Comparison of ENCODE assay signal across 8 cellular contexts in genomic region chr5:135887447-135887864, GRCh38. TPM values are rescaled to one million over a fixed set of nuclear protein-coding genes. Genes with fewer than 3 reads are reported as not detected.
DNase-seq lines count a peak whose midpoint lies in the region; ATAC-seq and TF ChIP-seq lines count a peak whose summit lies in the region.

No MANE protein-coding gene starts in this region.

- H3K9me3 Mint-ChIP-seq in activated naive CD8-positive, alpha-beta T cell treated with anti-CD3 and anti-CD28 coated beads, Interleukin-2, amount 10 ng/mL, durations not matched to agents 7 days and 5 days, result no peaks in the 10 kb centered on the region

- H2AFZ ChIP-seq in HCT116 (ENCODE audit: low read depth, low read length, poor library complexity, severe bottlenecking), result no peak overlapping the region

- no peaks in the 10 kb centered on the region for H3K9me2 ChIP-seq in HCT116 (ENCODE audit: insufficient read depth)

- H3K4me1 ChIP-seq in HCT116 (ENCODE audit: control insufficient read depth in 1 of 2, insufficient read depth in 2 of 2, low read length in 2 of 2) (peaks cover 6 to 12% of the 10 kb centered on the region in 2 experiments; a peak in 3 of 4 replicates), right atrium auricular region (peaks cover 0 to 14% of the 10 kb centered on the region in 2 donors), sigmoid colon (peaks cover 0 to 6% (median 0%) of the 10 kb centered on the region in 4 donors)

- peak; percentile 85 for TF ChIP-seq CTCF in GM12873 (IDR thresholded peaks at IDR 0.05; ENCODE audit: insufficient read depth, low read depth, low read length, missing control alignments)
- TF ChIP-seq CTCF in HCT116 (IDR thresholded peaks at IDR 0.05 in 2 of 3, conservative IDR thresholded peaks at IDR 0.05 in 1 of 3; ENCODE audit: borderline replicate concordance in 1 of 3, insufficient read depth in 1 of 3, low read depth in 2 of 3, low read length in 2 of 3), result peak; percentile 75 to 94 (median 87)
- peak; percentile 59 to 87 for TF ChIP-seq CTCF in right atrium auricular region (IDR thresholded peaks at IDR 0.05)
- peak; percentile 39 to 78 (median 66) for TF ChIP-seq CTCF in sigmoid colon (IDR thresholded peaks at IDR 0.05)

- peaks cover 8% of the 10 kb centered on the region for H3K27me3 Mint-ChIP-seq in activated naive CD8-positive, alpha-beta T cell treated with anti-CD3 and anti-CD28 coated beads, Interleukin-2, amount 10 ng/mL, durations not matched to agents 7 days and 5 days

- TF ChIP-seq EP300 in sigmoid colon (IDR thresholded peaks at IDR 0.05), result no peak

- DNase-seq in HCT116 (ENCODE audit: low read depth, low spot score), result peak; percentile 72
- DNase-seq in M059J (ENCODE audit: low read depth), result peak; percentile 64
- peak; percentile 8 for DNase-seq in SK-N-MC (ENCODE audit: low read depth, low spot score)
- peak; percentile 58 for DNase-seq in activated naive CD8-positive, alpha-beta T cell treated with anti-CD3 and anti-CD28 coated beads, Interleukin-2, amount 10 ng/mL, durations not matched to agents 7 days and 5 days
- DNase-seq in right atrium auricular region (ENCODE audit: low spot score), result peak; percentile 40
- DNase-seq in sigmoid colon, result no peak
- DNase-seq in putamen (ENCODE audit: low spot score), result no peak

- CTCF ChIA-PET in HCT116 (lab: Charles Lee), result interaction anchor here (1.5 kb wide), 1 partner anchor 170 kb away, joined by 7 read pairs; no protein-coding TSS in a partner anchor

- H3K27me3 ChIP-seq in HCT116 (ENCODE audit: insufficient read depth, low read length) (no peaks in the 10 kb centered on the region), right atrium auricular region (no peaks in the 10 kb centered on the region), sigmoid colon (no peaks in the 10 kb centered on the region)

- H4K20me1 ChIP-seq in HCT116 (ENCODE audit: insufficient read depth), result no peaks in the 10 kb centered on the region

- H3K9me3 ChIP-seq in HCT116 (ENCODE audit: control insufficient read depth in 1 of 2, insufficient read depth in 1 of 2, low read depth in 1 of 2, low read length in 2 of 2) (no peaks in the 10 kb centered on the region), SK-N-MC (ENCODE audit: low read depth, low read length) (no peaks in the 10 kb centered on the region), right atrium auricular region (no peaks in the 10 kb centered on the region), sigmoid colon (no peaks in the 10 kb centered on the region)

- peak; percentile 95 for TF ChIP-seq RAD21 in HCT116 (IDR thresholded peaks at IDR 0.05; ENCODE audit: low read depth)

- H3K36me3 ChIP-seq in HCT116 (ENCODE audit: control insufficient read depth in 1 of 2, insufficient read depth in 2 of 2, low read length in 2 of 2), result no peaks in the 10 kb centered on the region
- H3K36me3 ChIP-seq in SK-N-MC (ENCODE audit: insufficient read depth, low read length), result no peaks in the 10 kb centered on the region
- no peaks in the 10 kb centered on the region for H3K36me3 ChIP-seq in right atrium auricular region
- no peaks in the 10 kb centered on the region for H3K36me3 ChIP-seq in sigmoid colon

- POLR2A ChIA-PET in HCT116 (lab: Charles Lee), result no interaction called here
- POLR2A ChIA-PET in activated naive CD8-positive, alpha-beta T cell treated with anti-CD3 and anti-CD28 coated beads, Interleukin-2, amount 10 ng/mL, durations not matched to agents 7 days and 5 days (lab: Charles Lee), result no interaction called here

- H3K79me2 ChIP-seq in HCT116 (ENCODE audit: insufficient read depth, low read length), result no peaks in the 10 kb centered on the region

- no peaks in the 10 kb centered on the region for H3K36me3 Mint-ChIP-seq in activated naive CD8-positive, alpha-beta T cell treated with anti-CD3 and anti-CD28 coated beads, Interleukin-2, amount 10 ng/mL, durations not matched to agents 7 days and 5 days

- TF ChIP-seq POLR2A in HCT116 (IDR thresholded peaks at IDR 0.05; ENCODE audit: borderline replicate concordance, extremely low read depth, insufficient read depth, insufficient read length) (no peak), sigmoid colon (IDR thresholded peaks at IDR 0.05) (no peak)

- H3K9ac ChIP-seq in HCT116 (ENCODE audit: low read length), result no peak overlapping the region
- no peak overlapping the region for H3K9ac ChIP-seq in SK-N-MC (ENCODE audit: insufficient read length)

- peaks cover 8% of the 10 kb centered on the region for H3K4me1 Mint-ChIP-seq in activated naive CD8-positive, alpha-beta T cell treated with anti-CD3 and anti-CD28 coated beads, Interleukin-2, amount 10 ng/mL, durations not matched to agents 7 days and 5 days

- H3K27ac ChIP-seq in HCT116 (ENCODE audit: low read depth, low read length) (no peak overlapping the region), SK-N-MC (no peak overlapping the region), right atrium auricular region (no peak overlapping the region), sigmoid colon (no peak overlapping the region)

- H3K4me3 ChIP-seq in HCT116 (replicated peaks in 1 of 2; ENCODE audit: low read depth in 1 of 2, low read length in 2 of 2) (no peak overlapping the region), SK-N-MC (no peak overlapping the region), right atrium auricular region (no peak overlapping the region), sigmoid colon (no peak overlapping the region)

- intact Hi-C loops in HCT116 (cut with micrococcal nuclease), result loop anchor here (1.0 to 2.0 kb wide), 5 partner anchors 175 to 537 kb away; no protein-coding TSS in a partner anchor
- intact Hi-C loops in sigmoid colon (cut with DNase I), result loop anchor here (1.0 to 5.0 kb wide), 4 partner anchors 55 to 325 kb away; no protein-coding TSS in a partner anchor

- peak overlapping the region; percentile 29 for H3K4me3 Mint-ChIP-seq in activated naive CD8-positive, alpha-beta T cell treated with anti-CD3 and anti-CD28 coated beads, Interleukin-2, amount 10 ng/mL, durations not matched to agents 7 days and 5 days

- WGBS in sigmoid colon, 2 donors, result 6 to 8% methylated on average over 8 of the region's 8 CpGs

- no TSS peak for BruUV-seq in HCT116 (replicated peaks; lab: Mats Ljungman, UMichigan)

- peak overlapping the region; percentile 50 for H3K4me2 ChIP-seq in HCT116 (ENCODE audit: low read length)

- no peak overlapping the region for H3K27ac Mint-ChIP-seq in activated naive CD8-positive, alpha-beta T cell treated with anti-CD3 and anti-CD28 coated beads, Interleukin-2, amount 10 ng/mL, durations not matched to agents 7 days and 5 days

- peak; percentile 97 for ATAC-seq in HCT116
- ATAC-seq in activated naive CD8-positive, alpha-beta T cell treated with anti-CD3 and anti-CD28 coated beads, Interleukin-2, amount 10 ng/mL, durations not matched to agents 7 days and 5 days (ENCODE audit: low read depth), result peak; percentile 94

- RAD21 ChIA-PET in HCT116 (lab: Charles Lee; ENCODE audit: low non-redundant PET in 1 of 2, low total read pairs in 2 of 2, uncharacterized antibody in 2 of 2, unreplicated experiment in 2 of 2), result no interaction called here

TF ChIP-seq in HCT116, 20 proteins besides CTCF, POLR2A, EP300 and RAD21:
- TF ChIP-seq CBX3 (IDR thresholded peaks at IDR 0.05; ENCODE audit: low read depth) (peak; percentile 50; the same call in 1 of the 2 replicates), ELF1 (IDR thresholded peaks at IDR 0.05; ENCODE audit: borderline replicate concordance, low read depth) (no peak)

RNA-seq across cellular contexts. Expression of gene IL9, which starts 8.2 kb away (rescaled TPM):
- total RNA-seq in HCT116 (2021; ENCODE audit: unreplicated experiment) (not detected), right atrium auricular region (not detected), sigmoid colon (not detected)
- not detected in 2 replicates for polyA plus RNA-seq in HCT116 (2012)
- total RNA-seq in M059J (2014; rRNA removed; shearing (Covaris generic)), result not detected in 2 replicates
- total RNA-seq in activated naive CD8-positive, alpha-beta T cell treated with anti-CD3 and anti-CD28 coated beads, Interleukin-2, amount 10 ng/mL, durations not matched to agents 7 days and 5 days, result not detected
- polyA plus RNA-seq in sigmoid colon, result not detected

RNA-seq across cellular contexts. Expression of gene SLC25A48, which starts 53.0 kb away (rescaled TPM):
- total RNA-seq in HCT116 (2021; ENCODE audit: unreplicated experiment) (2.8 TPM), right atrium auricular region (not detected), sigmoid colon (not detected)
- 1.1 and 2.0 TPM in 2 replicates for polyA plus RNA-seq in HCT116 (2012)
- not detected in 2 replicates for total RNA-seq in M059J (2014; rRNA removed; shearing (Covaris generic))
- total RNA-seq in activated naive CD8-positive, alpha-beta T cell treated with anti-CD3 and anti-CD28 coated beads, Interleukin-2, amount 10 ng/mL, durations not matched to agents 7 days and 5 days, result not detected
- 1 to 10 TPM; 1.6 to 7.2 (median 1.9) TPM for polyA plus RNA-seq in sigmoid colon

Comparison
In these comparisons a context has a peak if more than half of its experiments do, and no peak if none do; other contexts are left out.
1. DNase-seq: peak in HCT116 (single experiment), M059J (single experiment), SK-N-MC (single experiment), activated naive CD8-positive, alpha-beta T cell treated with anti-CD3 and anti-CD28 coated beads, Interleukin-2, amount 10 ng/mL, durations not matched to agents 7 days and 5 days (single experiment) and right atrium auricular region (single experiment); none in sigmoid colon (single experiment) and putamen (single experiment).
2. Peak in every context shown above with its lines, with median percentiles within 50 percentile points of each other: CTCF ChIP-seq.